Comparison of ENCODE assay signal across 19 cellular contexts in the genomic region with DNA sequence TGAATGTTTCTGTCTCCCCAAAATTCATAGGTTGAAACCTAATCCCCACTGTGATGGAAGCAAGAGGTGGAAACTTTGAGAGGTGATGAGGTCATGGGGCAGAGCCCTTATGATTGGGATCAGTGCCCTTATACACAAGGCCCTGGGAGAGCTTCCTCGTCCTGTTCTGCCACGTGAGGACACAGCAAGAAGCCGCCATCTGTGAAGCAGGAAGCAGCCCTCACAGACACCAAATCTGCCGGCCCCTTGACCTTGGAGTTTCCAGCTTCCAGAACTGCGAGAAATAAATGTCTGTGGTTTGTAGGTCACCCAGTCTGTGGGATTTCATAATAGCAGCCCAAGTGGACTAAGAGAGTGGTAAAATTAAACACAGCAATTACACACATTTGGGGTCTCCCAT.
DNase-seq lines count a peak whose midpoint lies in the region; ATAC-seq and TF ChIP-seq lines count a peak whose summit lies in the region.
"Had no signal": no experiment of that assay in that cellular context is flagged by ENCODE, and none has a peak within 500 bp of the region (broad histone marks: within the 10 kb centered on the region; RNA-seq: fewer than 3 reads in every experiment).

No MANE protein-coding gene starts in this region.

- intact Hi-C loops in left lung (cut with DNase I) = no loop called here
- intact Hi-C loops in mucosa of descending colon (cut with DNase I, micrococcal nuclease) = no loop called here

- no peaks in the 10 kb centered on the region for H3K79me2 ChIP-seq in DND-41 (ENCODE audit: insufficient read depth, low read length)

- H3K4me2 ChIP-seq in DND-41 (ENCODE audit: insufficient read depth, low read length) = no peak overlapping the region

- H3K4me1 ChIP-seq in DND-41 (ENCODE audit: insufficient read depth, low read length) = peaks cover 19% of the 10 kb centered on the region
- H3K4me1 ChIP-seq in left lung = peaks cover 0 to 18% of the 10 kb centered on the region in 2 donors
- no peaks in the 10 kb centered on the region for H3K4me1 ChIP-seq in mucosa of descending colon (ENCODE audit: low read depth)
- H3K4me1 ChIP-seq: BE2C had no signal

- H3K27me3 ChIP-seq in DND-41 (ENCODE audit: insufficient read depth, low read length, poor library complexity) (no peaks in the 10 kb centered on the region), left lung (no peaks in the 10 kb centered on the region)
- H3K27me3 ChIP-seq: BE2C had no signal

- H3K9me3 ChIP-seq in DND-41 (ENCODE audit: insufficient read depth, low read length, severe bottlenecking) (peaks cover 4% of the 10 kb centered on the region), left lung (no peaks in the 10 kb centered on the region), mucosa of descending colon (no peaks in the 10 kb centered on the region)
- H3K9me3 ChIP-seq: BE2C had no signal

- H4K20me1 ChIP-seq in DND-41 (ENCODE audit: insufficient read depth, low read length) = no peaks in the 10 kb centered on the region

- TF ChIP-seq CTCF in DND-41 (IDR thresholded peaks at IDR 0.05; ENCODE audit: borderline replicate concordance, extremely low read depth, low read length, poor library complexity, severe bottlenecking) (no peak), left lung (IDR thresholded peaks at IDR 0.05) (no peak), mucosa of descending colon (IDR thresholded peaks at IDR 0.05) (no peak)

- H2AFZ ChIP-seq in DND-41 (ENCODE audit: low read depth, low read length) = no peak overlapping the region

- H3K27ac ChIP-seq in DND-41 (ENCODE audit: low read length) (0 out of 2 replicates have a peak overlapping the region, but pooled peaks have one; percentile 32), left lung (no peak overlapping the region)

- DNase-seq in DND-41 = no peak
- peak; percentile 95 for DNase-seq in MV-4-11 (lab: John Stamatoyannopoulos, UW)
- peak; percentile 15 for DNase-seq in amniotic epithelial cell (ENCODE audit: low read depth)
- no peak for DNase-seq in left lung
- DNase-seq in mucosa of descending colon = no peak
- DNase-seq in NCI-H2227 treated with DMSO at 0.1 percent for 48 hours (lab: John Stamatoyannopoulos, UW) = no peak
- no peak for DNase-seq in activated T-cell treated with anti-CD3 and anti-CD28 coated beads for 4 hours
- DNase-seq: BE2C; CD8-positive, alpha-beta T cell; EL; Kasumi-1; NCI-H1105; NCI-H146; NCI-H2029; NCI-H2171; NCI-H524 treated with DMSO at 0.1 percent for 48 hours; NCI-H82; Right ventricle myocardium superior had no signal

- H3K4me3 ChIP-seq in DND-41 (ENCODE audit: low read depth in 1 of 2, low read length in 2 of 2) = no peak overlapping the region
- no peak overlapping the region for H3K4me3 ChIP-seq in left lung
- H3K4me3 ChIP-seq in mucosa of descending colon = no peak overlapping the region

- no peak for ATAC-seq in DND-41 (ENCODE audit: insufficient read depth, low read depth)
- peak; percentile 20 for ATAC-seq in left lung
- no peak for ATAC-seq in mucosa of descending colon
- no peak for ATAC-seq in HG02588 (IDR thresholded peaks at IDR 0.05; ENCODE audit: unreplicated experiment)
- ATAC-seq: CD8-positive, alpha-beta T cell had no signal

- H3K9ac ChIP-seq in DND-41 (ENCODE audit: low read depth, low read length) = no peak overlapping the region

- H3K36me3 ChIP-seq in DND-41 (ENCODE audit: insufficient read depth, low read length) = no peaks in the 10 kb centered on the region
- H3K36me3 ChIP-seq in left lung = no peaks in the 10 kb centered on the region
- no peaks in the 10 kb centered on the region for H3K36me3 ChIP-seq in mucosa of descending colon (ENCODE audit: low read depth)
- H3K36me3 ChIP-seq: BE2C had no signal

Comparison
In these comparisons a context has a peak if more than half of its experiments do, and no peak if none do; other contexts are left out.
1. DNase-seq: peak in MV-4-11 (single experiment) and amniotic epithelial cell (single experiment); none in DND-41 (single experiment), left lung (0 of 2), mucosa of descending colon (0 of 3), NCI-H2227 treated with DMSO at 0.1 percent for 48 hours (single experiment) and activated T-cell treated with anti-CD3 and anti-CD28 coated beads for 4 hours (single experiment).